ENCODE assay signal across 8 cellular contexts in genomic region chr16:2026461-2027023, GRCh38. TPM values are rescaled to one million over a fixed set of nuclear protein-coding genes. Genes with fewer than 3 reads are reported as not detected.
A peak's percentile ranks its signal among the peaks of the same experiment; 100 is the strongest.
DNase-seq lines count a peak whose midpoint lies in the region; ATAC-seq and TF ChIP-seq lines count a peak whose summit lies in the region.

TSS of gene NHERF2 (plus strand) at chr16:2026902. CDS start at chr16:2027006, 104 bp downstream.

- H3K4me1 ChIP-seq in CD8-positive, alpha-beta memory T cell (ENCODE audit: insufficient read depth, low read length), result peaks cover 25% of the 10 kb centered on the region
- peaks cover 4% of the 10 kb centered on the region for H3K4me1 ChIP-seq in iPS-15b (ENCODE audit: control insufficient read depth, insufficient read depth, low read length)
- H3K4me1 ChIP-seq in skeletal muscle satellite cell (ENCODE audit: control insufficient read depth, insufficient read depth, low read length), result peaks cover 22% of the 10 kb centered on the region

- TF ChIP-seq CTCF in LNCaP clone FGC (IDR thresholded peaks at IDR 0.05; ENCODE audit: control insufficient read depth, extremely low read depth, insufficient read depth), result no peak

- CTCF ChIA-PET in CD8-positive, alpha-beta memory T cell (lab: Charles Lee), result interaction anchor here (1.8 kb wide), 1 partner anchor 114 kb away, joined by 9 read pairs; no protein-coding TSS in a partner anchor

- H3K27me3 Mint-ChIP-seq in CD8-positive, alpha-beta memory T cell, result peaks cover 7 to 8% of the 10 kb centered on the region in 2 donors

- H3K36me3 Mint-ChIP-seq in CD8-positive, alpha-beta memory T cell, result no peaks in the 10 kb centered on the region

- H3K9ac ChIP-seq in iPS-15b (ENCODE audit: low read depth, low read length) (no peak within 1 kb of the TSS), skeletal muscle satellite cell (ENCODE audit: low read depth, low read length) (peak within 1 kb of the TSS; percentile 51)

- H3K36me3 ChIP-seq in CD8-positive, alpha-beta memory T cell (ENCODE audit: insufficient read depth, low read length), result no peaks in the 10 kb centered on the region
- H3K36me3 ChIP-seq in iPS-15b (ENCODE audit: control insufficient read depth, insufficient read depth, low read length) (peaks cover 3% of the 10 kb centered on the region), skeletal muscle satellite cell (ENCODE audit: insufficient read depth, low read length) (peaks cover 4% of the 10 kb centered on the region)

- H3K27ac ChIP-seq in CD8-positive, alpha-beta memory T cell (ENCODE audit: low read depth, low read length), result peak within 1 kb of the TSS; percentile 1

- no peaks in the 10 kb centered on the region for H3K9me3 ChIP-seq in CD8-positive, alpha-beta memory T cell (ENCODE audit: low read length)
- H3K9me3 ChIP-seq in iPS-15b (ENCODE audit: control insufficient read depth, insufficient read depth, low read length) (no peaks in the 10 kb centered on the region), skeletal muscle satellite cell (replicated peaks; ENCODE audit: low read length) (no peaks in the 10 kb centered on the region)

- DNase-seq in CD8-positive, alpha-beta memory T cell, result peak in 4 of 5 donors; percentile 21 to 39 (median 25)
- DNase-seq in LNCaP clone FGC (ENCODE audit: low read depth) (no peak), astrocyte of the hippocampus (ENCODE audit: low read depth, low spot score) (peak; percentile 69)

- H3K9me3 Mint-ChIP-seq in CD8-positive, alpha-beta memory T cell, result no peaks in the 10 kb centered on the region

- ATAC-seq in HG03139 (IDR thresholded peaks at IDR 0.05; ENCODE audit: unreplicated experiment), result no peak
- no peak for ATAC-seq in HG03135 (IDR thresholded peaks at IDR 0.05; ENCODE audit: unreplicated experiment)
- no peak for ATAC-seq in HG02981 (IDR thresholded peaks at IDR 0.05; ENCODE audit: unreplicated experiment)

- H3K4me3 Mint-ChIP-seq in CD8-positive, alpha-beta memory T cell, result peak within 1 kb of the TSS; percentile 80 to 89 (median 80)

- peak within 1 kb of the TSS in 5 of 8 donors; percentile 23 to 91 (median 51) for H3K27ac Mint-ChIP-seq in CD8-positive, alpha-beta memory T cell

- POLR2A ChIA-PET in CD8-positive, alpha-beta memory T cell (lab: Charles Lee), result no interaction called here

- H3K4me1 Mint-ChIP-seq in CD8-positive, alpha-beta memory T cell, result peaks cover 11 to 26% (median 18%) of the 10 kb centered on the region in 3 donors

- peak within 1 kb of the TSS; percentile 85 for H3K4me2 ChIP-seq in skeletal muscle satellite cell (ENCODE audit: low read length)

- no peak within 1 kb of the TSS for H3K4me3 ChIP-seq in CD8-positive, alpha-beta memory T cell (ENCODE audit: low read length)
- peak within 1 kb of the TSS; percentile 86 for H3K4me3 ChIP-seq in LNCaP clone FGC (ENCODE audit: low read depth, low read length)
- H3K4me3 ChIP-seq in iPS-15b (ENCODE audit: low read depth, low read length), result peak within 1 kb of the TSS; percentile 32
- peak within 1 kb of the TSS; percentile 68 for H3K4me3 ChIP-seq in skeletal muscle satellite cell (ENCODE audit: low read length)

- peaks cover 5% of the 10 kb centered on the region for H3K27me3 ChIP-seq in CD8-positive, alpha-beta memory T cell (ENCODE audit: insufficient read depth, low read length, poor library complexity, severe bottlenecking)
- H3K27me3 ChIP-seq in iPS-15b (ENCODE audit: control insufficient read depth, insufficient read depth, low read length) (peaks cover 16% of the 10 kb centered on the region), skeletal muscle satellite cell (ENCODE audit: control insufficient read depth, insufficient read depth, low read length) (no peaks in the 10 kb centered on the region)

RNA-seq across cellular contexts. Expression of gene NHERF2, which starts in this region (rescaled TPM):
- total RNA-seq in CD8-positive, alpha-beta memory T cell, result 1 to 10 TPM; 3.0 to 4.1 TPM
- 0.51 TPM for polyA plus RNA-seq in CD8-positive, alpha-beta memory T cell
- 3.5 and 6.1 TPM in 2 replicates for total RNA-seq in skeletal muscle satellite cell (2012; rRNA removed)
